ENCODE assay signal across 9 cellular contexts in genomic region chr10:73711683-73712082, GRCh38. TPM values are rescaled to one million over a fixed set of nuclear protein-coding genes. Genes with fewer than 3 reads are reported as not detected.
DNase-seq lines count a peak whose midpoint lies in the region; FAIRE-seq lines count a peak whose summit lies in the region.
"Not testable (repeated sequence)": the region's sequence is repeated elsewhere in the genome, so short reads cannot be mapped to it uniquely, and the experiment has no call there.
"Had no signal": no experiment of that assay in that cellular context is flagged by ENCODE, and none has a peak within 500 bp of the region (broad histone marks: within the 10 kb centered on the region; RNA-seq: fewer than 3 reads in every experiment).

No MANE protein-coding gene starts in this region.

- H3K27ac ChIP-seq in caudate nucleus (ENCODE audit: low read depth, low read length) (peak overlapping the region; percentile 78), layer of hippocampus (ENCODE audit: low read depth, low read length) (peak overlapping the region; percentile 57)

- peak; percentile 55 for DNase-seq in Ammon's horn (ENCODE audit: low spot score)
- peak in 1 of 61 donors; percentile 1 for DNase-seq in caudate nucleus (lab: John Stamatoyannopoulos, UW)
- not testable (repeated sequence) for DNase-seq in frontal cortex (ENCODE audit: low spot score in 2 of 2)
- peak; percentile 77 for DNase-seq in pons (ENCODE audit: low spot score)
- DNase-seq in superior temporal gyrus (ENCODE audit: extremely low spot score) = peak; percentile 47

- not testable (repeated sequence) for H3K27me3 ChIP-seq in layer of hippocampus (ENCODE audit: control insufficient read depth, insufficient read depth, low read length)

- FAIRE-seq in frontal cortex (lab: Jason Lieb, UNC) = peak; percentile 19

RNA-seq across cellular contexts. Expression of gene AGAP5, which starts 13.8 kb away (rescaled TPM):
- 12.2 TPM for total RNA-seq in frontal cortex

RNA-seq across cellular contexts. Expression of gene SEC24C, which starts 32.5 kb away (rescaled TPM):
- total RNA-seq in frontal cortex = 41.6 TPM

RNA-seq across cellular contexts. Expression of gene SYNPO2L, which starts 55.9 kb away (rescaled TPM):
- total RNA-seq in frontal cortex = not detected
- total RNA-seq: CD4-positive, alpha-beta T cell; CD8-positive, alpha-beta memory T cell; H7 had no signal
